Comparison of ENCODE assay signal across 27 cellular contexts in the genomic region with DNA sequence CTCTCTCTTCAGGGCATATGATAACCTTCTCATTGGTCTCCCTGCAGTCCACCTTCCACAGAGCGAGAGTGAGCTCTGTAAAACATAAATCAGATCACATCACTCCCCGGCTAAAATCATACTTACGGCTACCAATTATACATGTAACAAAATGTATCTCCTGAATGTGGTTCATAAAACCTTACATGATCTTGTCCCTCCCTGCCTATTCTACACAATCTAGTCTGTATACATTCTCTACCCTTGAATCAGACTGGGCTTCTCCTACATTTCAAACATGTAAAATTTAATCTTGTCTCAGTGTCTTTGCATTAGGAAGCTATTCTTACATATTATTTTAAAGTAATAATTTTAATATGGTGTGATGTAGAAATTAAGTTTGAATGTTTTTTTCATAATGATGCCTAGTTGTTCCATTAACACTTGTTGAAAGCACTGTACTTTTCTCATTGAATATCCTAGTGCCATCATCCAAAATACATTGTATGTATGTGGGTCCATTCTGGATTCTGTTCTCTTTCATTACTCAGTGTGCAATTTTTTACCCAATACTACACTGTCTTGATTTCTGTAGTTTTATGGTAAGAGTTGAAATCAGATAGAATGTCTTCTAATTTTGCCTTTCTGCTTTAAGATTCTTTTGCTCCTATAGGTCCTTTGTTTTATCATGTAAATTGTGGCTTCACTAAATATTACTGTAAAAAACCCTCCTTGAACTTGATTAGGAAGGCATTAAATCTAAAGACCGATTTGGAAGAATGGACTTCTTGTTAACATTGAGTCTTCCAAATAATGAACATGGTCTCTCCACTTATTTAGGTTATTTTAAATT.
"Had no signal": no experiment of that assay in that cellular context is flagged by ENCODE, and none has a peak within 500 bp of the region (broad histone marks: within the 10 kb centered on the region; RNA-seq: fewer than 3 reads in every experiment).

No MANE protein-coding gene starts in this region.

- H3K9me3 Mint-ChIP-seq: dendritic cell treated with granulocyte-macrophage colony-stimulating factor and Interleukin-4, amounts not matched to agents 40 ng/mL and 50 ng/mL, for 4 days had no signal

- H3K4me3 Mint-ChIP-seq: dendritic cell treated with granulocyte-macrophage colony-stimulating factor and Interleukin-4, amounts not matched to agents 40 ng/mL and 50 ng/mL, for 4 days; effector memory CD8-positive, alpha-beta T cell; endodermal cell had no signal

- H3K4me3 ChIP-seq: colonic mucosa, coronary artery, dorsolateral prefrontal cortex, esophagus muscularis mucosa, esophagus squamous epithelium, gastrocnemius medialis, gastroesophageal sphincter, heart left ventricle, heart right ventricle, hepatocyte had no signal

- FAIRE-seq: endothelial cell of umbilical vein had no signal

- H3K27ac ChIP-seq: colonic mucosa, coronary artery, dorsolateral prefrontal cortex, epithelial cell of prostate, esophagus muscularis mucosa, esophagus squamous epithelium, foreskin keratinocyte, gastrocnemius medialis, gastroesophageal sphincter, heart left ventricle, heart right ventricle, hepatocyte had no signal

- H2AFZ ChIP-seq: hepatocyte had no signal

- DNase-seq: colonic mucosa; cortex of kidney; dermis blood vessel endothelial cell; dorsolateral prefrontal cortex; effector CD4-positive, alpha-beta T cell; effector CD8-positive, alpha-beta T cell; effector memory CD4-positive, alpha-beta T cell; effector memory CD8-positive, alpha-beta T cell; endodermal cell; erythroblast; esophagus squamous epithelium; foreskin fibroblast; foreskin keratinocyte; foreskin melanocyte; gastrocnemius medialis; glutamatergic neuron; head of caudate nucleus; heart left ventricle; heart right ventricle had no signal

- ATAC-seq: effector memory CD8-positive, alpha-beta T cell; esophagus mucosa; foreskin keratinocyte; gastrocnemius medialis; gastroesophageal sphincter; heart left ventricle; heart right ventricle had no signal

- H3K4me1 ChIP-seq: colonic mucosa, esophagus muscularis mucosa, esophagus squamous epithelium, foreskin keratinocyte, gastrocnemius medialis, gastroesophageal sphincter, heart left ventricle, heart right ventricle had no signal

- H3K36me3 ChIP-seq: colonic mucosa, esophagus muscularis mucosa, esophagus squamous epithelium, gastrocnemius medialis, gastroesophageal sphincter, heart left ventricle, heart right ventricle had no signal

- H3K79me2 ChIP-seq: hepatocyte had no signal

- H3K27ac Mint-ChIP-seq: dendritic cell treated with granulocyte-macrophage colony-stimulating factor and Interleukin-4, amounts not matched to agents 40 ng/mL and 50 ng/mL, for 4 days; effector memory CD8-positive, alpha-beta T cell; endodermal cell had no signal

- H3K9me3 ChIP-seq: colonic mucosa, esophagus muscularis mucosa, esophagus squamous epithelium, gastrocnemius medialis, gastroesophageal sphincter had no signal

- H3K27me3 Mint-ChIP-seq: dendritic cell treated with granulocyte-macrophage colony-stimulating factor and Interleukin-4, amounts not matched to agents 40 ng/mL and 50 ng/mL, for 4 days; effector memory CD8-positive, alpha-beta T cell had no signal

- H3K4me2 ChIP-seq: hepatocyte had no signal

- H3K27me3 ChIP-seq: colonic mucosa, dorsolateral prefrontal cortex, esophagus muscularis mucosa, esophagus squamous epithelium, foreskin keratinocyte, gastrocnemius medialis, gastroesophageal sphincter, heart left ventricle, heart right ventricle, hepatocyte had no signal
